Comparison of ENCODE assay signal across 8 cellular contexts in genomic region chr6:157527471-157527907, GRCh38.
DNase-seq lines count a peak whose midpoint lies in the region; ATAC-seq and TF ChIP-seq lines count a peak whose summit lies in the region.

No MANE protein-coding gene starts in this region.

- H3K9me3 ChIP-seq in mucosa of descending colon: no peaks in the 10 kb centered on the region
- no peaks in the 10 kb centered on the region for H3K9me3 ChIP-seq in HAP-1

- H3K4me1 ChIP-seq in mucosa of descending colon (ENCODE audit: low read depth) (no peaks in the 10 kb centered on the region), HAP-1 (no peaks in the 10 kb centered on the region; the same call in 1 of the 2 replicates)

- CTCF ChIA-PET in activated CD4-positive, alpha-beta memory T cell treated with anti-CD3 and anti-CD28 coated beads, Interleukin-2, amount 10 ng/mL, durations not matched to agents 7 days and 5 days (lab: Charles Lee): interaction anchor here (0.6 to 1.5 kb wide), 5 partner anchors 14 to 203 kb away, joined by 3 to 4 read pairs (median 3); no protein-coding TSS in a partner anchor

- POLR2A ChIA-PET in activated CD4-positive, alpha-beta memory T cell treated with anti-CD3 and anti-CD28 coated beads, Interleukin-2, amount 10 ng/mL, durations not matched to agents 7 days and 5 days (lab: Charles Lee): interaction anchor here (0.8 to 2.0 kb wide), 8 partner anchors 9 to 148 kb away, joined by 3 to 8 read pairs (median 5); no protein-coding TSS in a partner anchor

- intact Hi-C loops in mucosa of descending colon (cut with DNase I, micrococcal nuclease): no loop called here

- no peak overlapping the region for H3K4me3 ChIP-seq in mucosa of descending colon
- no peak overlapping the region for H3K4me3 ChIP-seq in HAP-1

- no peaks in the 10 kb centered on the region for H3K27me3 ChIP-seq in HAP-1 (ENCODE audit: low read depth)

- in situ Hi-C loops in HAP-1 (cut with MboI; ENCODE audit: low sequenced_read_pairs): no loop called here

- H3K27ac Mint-ChIP-seq in activated CD4-positive, alpha-beta memory T cell treated with anti-CD3 and anti-CD28 coated beads, Interleukin-2, amount 10 ng/mL, durations not matched to agents 7 days and 5 days: peak overlapping the region; percentile 83

- ATAC-seq in GM18498 (IDR thresholded peaks at IDR 0.05; ENCODE audit: unreplicated experiment) (peak; percentile 93), HG02678 (IDR thresholded peaks at IDR 0.05; ENCODE audit: unreplicated experiment) (peak; percentile 96), mucosa of descending colon (peak; percentile 28)

- peaks cover 25% of the 10 kb centered on the region for H3K36me3 Mint-ChIP-seq in activated CD4-positive, alpha-beta memory T cell treated with anti-CD3 and anti-CD28 coated beads, Interleukin-2, amount 10 ng/mL, durations not matched to agents 7 days and 5 days (ENCODE audit: low read depth)

- H3K4me3 Mint-ChIP-seq in activated CD4-positive, alpha-beta memory T cell treated with anti-CD3 and anti-CD28 coated beads, Interleukin-2, amount 10 ng/mL, durations not matched to agents 7 days and 5 days: no peak overlapping the region

- peak; percentile 61 for DNase-seq in activated CD4-positive, alpha-beta memory T cell treated with anti-CD3 and anti-CD28 coated beads, Interleukin-2, amount 10 ng/mL, durations not matched to agents 7 days and 5 days
- DNase-seq in mucosa of descending colon: no peak
- DNase-seq in NCI-H1105 treated with DMSO at 0.1 percent for 48 hours (lab: John Stamatoyannopoulos, UW): no peak
- no peak for DNase-seq in amniotic stem cell (lab: John Stamatoyannopoulos, UW)
- DNase-seq in inferior parietal cortex (ENCODE audit: extremely low spot score): no peak
- DNase-seq in HAP-1 (ENCODE audit: low spot score in 2 of 2): no peak

- H3K4me1 Mint-ChIP-seq in activated CD4-positive, alpha-beta memory T cell treated with anti-CD3 and anti-CD28 coated beads, Interleukin-2, amount 10 ng/mL, durations not matched to agents 7 days and 5 days: peaks cover 33% of the 10 kb centered on the region

- H3K27me3 Mint-ChIP-seq in activated CD4-positive, alpha-beta memory T cell treated with anti-CD3 and anti-CD28 coated beads, Interleukin-2, amount 10 ng/mL, durations not matched to agents 7 days and 5 days: no peaks in the 10 kb centered on the region

- H3K36me3 ChIP-seq in mucosa of descending colon (ENCODE audit: low read depth) (no peaks in the 10 kb centered on the region), HAP-1 (replicated peaks) (no peaks in the 10 kb centered on the region)

- peaks cover 7% of the 10 kb centered on the region for H3K9me3 Mint-ChIP-seq in activated CD4-positive, alpha-beta memory T cell treated with anti-CD3 and anti-CD28 coated beads, Interleukin-2, amount 10 ng/mL, durations not matched to agents 7 days and 5 days

- no peak for TF ChIP-seq CTCF in mucosa of descending colon (IDR thresholded peaks at IDR 0.05)

Comparison
In these comparisons a context has a peak if more than half of its experiments do, and no peak if none do; other contexts are left out.
1. ATAC-seq: peak in every context shown above with its lines; median percentile 96 in HG02678; 93 in GM18498; 28 in mucosa of descending colon.